In the genomic region with DNA sequence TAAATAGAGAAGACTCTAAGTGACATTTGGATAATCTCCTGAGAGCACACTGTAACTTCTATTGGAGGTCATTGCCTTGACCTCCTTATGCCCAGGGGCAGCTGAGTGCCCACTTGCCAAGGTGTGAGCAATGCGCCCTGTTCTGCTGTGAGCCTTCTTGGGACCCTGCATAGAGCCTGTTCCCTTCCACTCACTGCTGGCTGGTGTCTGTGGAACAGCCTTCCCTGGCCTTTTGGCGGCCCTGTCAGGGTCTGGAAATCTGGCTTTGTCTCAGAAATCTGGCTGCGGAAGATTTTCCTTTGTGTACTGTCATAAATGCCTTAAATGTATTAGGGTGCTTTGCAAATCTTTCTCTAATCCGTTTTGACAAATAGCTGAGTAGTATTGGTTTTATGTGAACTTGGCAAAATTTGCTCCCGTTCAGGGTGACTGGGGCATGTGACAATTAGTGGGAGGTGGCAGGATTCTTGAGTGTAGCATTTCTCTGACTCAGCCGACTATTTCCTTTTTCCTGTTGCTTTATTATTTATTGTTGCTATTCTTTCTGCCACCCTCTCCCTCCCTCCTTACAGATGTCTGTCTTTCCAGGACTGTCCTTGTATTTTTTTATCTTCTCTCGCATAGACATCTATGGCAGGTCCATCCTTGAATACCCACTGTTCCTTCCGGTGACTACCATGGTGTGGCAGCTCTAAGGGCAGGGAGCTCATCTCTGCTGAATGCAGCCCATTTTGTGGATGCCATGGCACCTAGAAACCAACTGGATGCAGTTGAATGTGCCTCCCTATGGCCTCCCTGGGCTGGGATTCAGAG, we compare ENCODE assay signal across 11 cellular contexts. TPM values are rescaled to one million over a fixed set of nuclear protein-coding genes. Genes with fewer than 3 reads are reported as not detected.
DNase-seq lines count a peak whose midpoint lies in the region; ATAC-seq and TF ChIP-seq lines count a peak whose summit lies in the region.
"Had no signal": no experiment of that assay in that cellular context is flagged by ENCODE, and none has a peak within 500 bp of the region (broad histone marks: within the 10 kb centered on the region; RNA-seq: fewer than 3 reads in every experiment).

No MANE protein-coding gene starts in this region.

- peak overlapping the region in 1 of 4 donors; percentile 10 for H3K4me3 ChIP-seq in adrenal gland
- peak overlapping the region in 1 of 3 donors; percentile 12 for H3K4me3 ChIP-seq in skeletal muscle tissue (ENCODE audit: low read length in 3 of 3)
- H3K4me3 ChIP-seq: ovary had no signal

- H3K27ac Mint-ChIP-seq in activated naive CD4-positive, alpha-beta T cell treated with anti-CD3 and anti-CD28 coated beads, Interleukin-2, amount 10 ng/mL, durations not matched to agents 7 days and 5 days, result no peak overlapping the region
- H3K27ac Mint-ChIP-seq: activated T-helper 2 cell treated with anti-CD3 and anti-CD28 coated beads, Interferon-gamma antibody, Interleukin-2, Interleukin-4, amounts not matched to agents 10 μg/mL and 5 μg/mL and 100 μg/mL, durations not matched to agents 14 hours and 24 hours and 36 hours had no signal

- no peak for TF ChIP-seq CTCF in adrenal gland (IDR thresholded peaks at IDR 0.05)

- H3K27me3 Mint-ChIP-seq in activated naive CD4-positive, alpha-beta T cell treated with anti-CD3 and anti-CD28 coated beads, Interleukin-2, amount 10 ng/mL, durations not matched to agents 7 days and 5 days, result peaks cover 13% of the 10 kb centered on the region

- H3K9me3 ChIP-seq in adrenal gland (replicated peaks in 1 of 3), result no peaks in the 10 kb centered on the region
- no peaks in the 10 kb centered on the region for H3K9me3 ChIP-seq in skeletal muscle tissue (ENCODE audit: control insufficient read depth in 3 of 3, low read length in 3 of 3)
- H3K9me3 ChIP-seq: ovary had no signal

- H3K4me3 Mint-ChIP-seq in activated naive CD4-positive, alpha-beta T cell treated with anti-CD3 and anti-CD28 coated beads, Interleukin-2, amount 10 ng/mL, durations not matched to agents 7 days and 5 days, result no peak overlapping the region

- no peaks in the 10 kb centered on the region for H3K27me3 ChIP-seq in adrenal gland
- H3K27me3 ChIP-seq in skeletal muscle tissue (ENCODE audit: control insufficient read depth in 3 of 3, insufficient read depth in 3 of 3, low read length in 3 of 3), result no peaks in the 10 kb centered on the region
- H3K27me3 ChIP-seq: ovary had no signal

- WGBS in adrenal gland, 4 donors, result 9 to 21% (median 19%) methylated on average over 6 to 8 of the region's 8 CpGs

- ATAC-seq in GM18873 (IDR thresholded peaks at IDR 0.05; ENCODE audit: low FRiP score, unreplicated experiment), result no peak

- H3K4me1 ChIP-seq in adrenal gland (replicated peaks in 1 of 2) (peaks cover 28 to 59% of the 10 kb centered on the region in 2 donors), skeletal muscle tissue (ENCODE audit: control insufficient read depth in 3 of 3, insufficient read depth in 3 of 3, low read length in 3 of 3) (peaks cover 24 to 62% (median 46%) of the 10 kb centered on the region in 3 donors)

- H3K36me3 ChIP-seq in adrenal gland (replicated peaks in 1 of 2) (no peaks in the 10 kb centered on the region), skeletal muscle tissue (ENCODE audit: control insufficient read depth in 3 of 3, insufficient read depth in 3 of 3, low read length in 3 of 3) (no peaks in the 10 kb centered on the region)
- H3K36me3 ChIP-seq: ovary had no signal

- peak; percentile 50 for DNase-seq in D341Med (ENCODE audit: low spot score)
- DNase-seq in adrenal gland, result peak in 6 of 7 donors; percentile 54 to 77 (median 68)
- peak; percentile 20 for DNase-seq in kidney glomerular epithelial cell (lab: John Stamatoyannopoulos, UW)
- DNase-seq in activated naive CD4-positive, alpha-beta T cell treated with anti-CD3 and anti-CD28 coated beads, Interleukin-2, amount 10 ng/mL, durations not matched to agents 7 days and 5 days, result no peak
- DNase-seq in DMS114 treated with DMSO at 0.1 percent for 48 hours (lab: John Stamatoyannopoulos, UW; ENCODE audit: unreplicated experiment), result no peak
- DNase-seq: effector memory CD4-positive, alpha-beta T cell; H7; ovary had no signal

- CTCF ChIA-PET in activated naive CD4-positive, alpha-beta T cell treated with anti-CD3 and anti-CD28 coated beads, Interleukin-2, amount 10 ng/mL, durations not matched to agents 7 days and 5 days (lab: Charles Lee), result interaction anchor here (0.6 kb wide), 1 partner anchor 36 kb away, joined by 3 read pairs; no protein-coding TSS in a partner anchor

- no peaks in the 10 kb centered on the region for H3K9me3 Mint-ChIP-seq in activated naive CD4-positive, alpha-beta T cell treated with anti-CD3 and anti-CD28 coated beads, Interleukin-2, amount 10 ng/mL, durations not matched to agents 7 days and 5 days
- H3K9me3 Mint-ChIP-seq: activated T-helper 2 cell treated with anti-CD3 and anti-CD28 coated beads, Interferon-gamma antibody, Interleukin-2, Interleukin-4, amounts not matched to agents 10 μg/mL and 5 μg/mL and 100 μg/mL, durations not matched to agents 14 hours and 24 hours and 36 hours had no signal

- TF ChIP-seq POLR2A in adrenal gland (IDR thresholded peaks at IDR 0.05), result no peak

- peak overlapping the region in 4 of 5 donors; percentile 53 to 87 (median 71) for H3K27ac ChIP-seq in adrenal gland
- H3K27ac ChIP-seq in skeletal muscle tissue (ENCODE audit: low read depth, low read length), result peak overlapping the region; percentile 66
- H3K27ac ChIP-seq: ovary had no signal

- H3K36me3 Mint-ChIP-seq in activated naive CD4-positive, alpha-beta T cell treated with anti-CD3 and anti-CD28 coated beads, Interleukin-2, amount 10 ng/mL, durations not matched to agents 7 days and 5 days, result no peaks in the 10 kb centered on the region

- H3K9ac ChIP-seq in skeletal muscle tissue (ENCODE audit: low read depth in 1 of 3, low read length in 3 of 3), result no peak overlapping the region

- H3K4me1 Mint-ChIP-seq in activated naive CD4-positive, alpha-beta T cell treated with anti-CD3 and anti-CD28 coated beads, Interleukin-2, amount 10 ng/mL, durations not matched to agents 7 days and 5 days, result peaks cover 28% of the 10 kb centered on the region

- intact Hi-C loops in adrenal gland (cut with DNase I), result no loop called here

RNA-seq across cellular contexts. Expression of gene LDLRAD4, which starts 41.8 kb away (rescaled TPM):
- total RNA-seq in adrenal gland, result 10 to 100 TPM; 26.1 to 64.5 (median 47.7) TPM
- 10 to 100 TPM in 1 of 3 donors, 1 to 10 TPM in 2; 3.9 to 16.6 (median 8.9) TPM for polyA plus RNA-seq in adrenal gland
- 18.3 TPM for total RNA-seq in skeletal muscle tissue

Comparison
In these comparisons a context has a peak if more than half of its experiments do, and no peak if none do; other contexts are left out.
1. DNase-seq: peak in D341Med (single experiment), adrenal gland (6 of 7) and kidney glomerular epithelial cell (single experiment); none in activated naive CD4-positive, alpha-beta T cell treated with anti-CD3 and anti-CD28 coated beads, Interleukin-2, amount 10 ng/mL, durations not matched to agents 7 days and 5 days (single experiment) and DMS114 treated with DMSO at 0.1 percent for 48 hours (single experiment).